1 cellular context compared by ENCODE assay signal in genomic region chr16:67959520-67959919, GRCh38.
TF ChIP-seq lines count a peak whose summit lies in the region.

No MANE protein-coding gene starts in this region.

TF ChIP-seq in K562, 482 proteins besides CTCF, POLR2A, EP300 and RAD21 (continues in another document):
- TF ChIP-seq RBM34 (IDR thresholded peaks at IDR 0.05; ENCODE audit: borderline replicate concordance, insufficient read depth, low read length) (no peak), RBM17 (IDR thresholded peaks at IDR 0.05; ENCODE audit: borderline replicate concordance, low read depth, low read length) (no peak), SRSF1 (IDR thresholded peaks at IDR 0.05; ENCODE audit: low read depth, low read length) (no peak), DIDO1 (tag; IDR thresholded peaks at IDR 0.05; ENCODE audit: low read depth) (no peak), ZBTB26 (CRISPR knock-in tag; IDR thresholded peaks at IDR 0.05) (no peak), SRSF3 (IDR thresholded peaks at IDR 0.05; ENCODE audit: insufficient read depth, low read length) (no peak), PKNOX1 (IDR thresholded peaks at IDR 0.05) (peak; percentile 20; the same call in 1 of the 2 replicates), ZNF780A (CRISPR knock-in tag; IDR thresholded peaks at IDR 0.05) (no peak), ESRRA (IDR thresholded peaks at IDR 0.05; ENCODE audit: borderline replicate concordance, low read depth) (peak; percentile 94), ZFP36 (IDR thresholded peaks at IDR 0.05; ENCODE audit: low read depth, low read length, partially characterized antibody) (no peak), ZBTB5 (IDR thresholded peaks at IDR 0.05) (no peak), HNRNPUL1 (IDR thresholded peaks at IDR 0.05; ENCODE audit: low read length) (no peak), HOMEZ (CRISPR knock-in tag; IDR thresholded peaks at IDR 0.05) (no peak), CC2D1A (IDR thresholded peaks at IDR 0.05) (no peak), ARID1B (IDR thresholded peaks at IDR 0.05) (0 out of 2 replicates have a peak, but pooled peaks have one; percentile 18), GATAD2A (IDR thresholded peaks at IDR 0.05) (no peak), NKRF (IDR thresholded peaks at IDR 0.05; ENCODE audit: borderline replicate concordance) (no peak), ZNF511 (CRISPR knock-in tag; IDR thresholded peaks at IDR 0.05) (no peak), KDM4B (IDR thresholded peaks at IDR 0.05; ENCODE audit: borderline replicate concordance in 2 of 2, low read depth in 1 of 2) (no peak), FOXK2 (conservative IDR thresholded peaks at IDR 0.05 in 1 of 2, IDR thresholded peaks at IDR 0.05 in 1 of 2; ENCODE audit: low read depth in 2 of 2) (no peak), TAF1 (IDR thresholded peaks at IDR 0.05; ENCODE audit: control insufficient read depth, extremely low read depth, insufficient read depth, low read length, severe bottlenecking) (no peak), RAD51 (IDR thresholded peaks at IDR 0.05; ENCODE audit: borderline replicate concordance, low read depth) (no peak), GTF2E2 (tag; IDR thresholded peaks at IDR 0.05) (no peak), JUNB (CRISPR knock-in tag; conservative IDR thresholded peaks at IDR 0.05) (no peak), L3MBTL2 (IDR thresholded peaks at IDR 0.05) (no peak), RHOXF2B (CRISPR knock-in tag; conservative IDR thresholded peaks at IDR 0.05) (no peak), TBL1XR1 (IDR thresholded peaks at IDR 0.05; ENCODE audit: low read length in 2 of 2) (no peak), KLF1 (tag; IDR thresholded peaks at IDR 0.05) (peak; percentile 51; the same call in 1 of the 2 replicates), ARID4B (CRISPR knock-in tag; IDR thresholded peaks at IDR 0.05) (no peak), CBFA2T2 (conservative IDR thresholded peaks at IDR 0.05) (no peak), ARID3B (CRISPR knock-in tag; IDR thresholded peaks at IDR 0.05; ENCODE audit: borderline replicate concordance) (no peak), THAP12 (CRISPR knock-in tag; IDR thresholded peaks at IDR 0.05) (no peak), ELF1 (tag; IDR thresholded peaks at IDR 0.05) (peak; percentile 40; the same call in 1 of the 2 replicates), DMBX1 (CRISPR knock-in tag; IDR thresholded peaks at IDR 0.05; ENCODE audit: borderline replicate concordance) (no peak), HDAC3 (IDR thresholded peaks at IDR 0.05; ENCODE audit: borderline replicate concordance, partially characterized antibody) (no peak), MTA1 (IDR thresholded peaks at IDR 0.05; ENCODE audit: borderline replicate concordance) (no peak), E2F5 (CRISPR knock-in tag; IDR thresholded peaks at IDR 0.05) (no peak), CBX3 (IDR thresholded peaks at IDR 0.05; ENCODE audit: borderline replicate concordance in 1 of 2, low read length in 2 of 2) (no peak), TCF3 (CRISPR knock-in tag; IDR thresholded peaks at IDR 0.05) (no peak), FOXO4 (CRISPR knock-in tag; IDR thresholded peaks at IDR 0.05) (no peak), PCBP1 (IDR thresholded peaks at IDR 0.05; ENCODE audit: low read depth, low read length, poor library complexity, severe bottlenecking) (no peak), ATF4 (CRISPR knock-in tag; IDR thresholded peaks at IDR 0.05) (no peak)
